ENCODE assay signal across 20 cellular contexts in genomic region chr9:71097696-71098095, GRCh38.
"Had no signal": no experiment of that assay in that cellular context is flagged by ENCODE, and none has a peak within 500 bp of the region (broad histone marks: within the 10 kb centered on the region; RNA-seq: fewer than 3 reads in every experiment).

No MANE protein-coding gene starts in this region.

- ATAC-seq: Panc1, SK-N-SH treated with all-trans-retinoic acid at 6 μM for 48 hours had no signal

- H3K4me3 ChIP-seq: SJCRH30 had no signal

- H3K4me1 ChIP-seq: SJCRH30 had no signal

- H3K36me3 ChIP-seq: SJCRH30 had no signal

- H3K27ac ChIP-seq: HL-60, RWPE1, SJCRH30 had no signal

- H3K9me3 ChIP-seq: SJCRH30 had no signal

- DNase-seq: KBM-7, MV-4-11, NCI-H1048, NCI-H1105, NCI-H1417, NCI-H1436 treated with DMSO at 0.1 percent for 48 hours, NCI-H1694, NCI-H187 treated with DMSO at 0.1 percent for 48 hours, NCI-H2081, NCI-H2107, NCI-H2227 treated with DMSO at 0.1 percent for 48 hours, NCI-H526 treated with DMSO at 0.1 percent for 48 hours, NCI-H748 treated with DMSO at 0.1 percent for 48 hours, SHP77 treated with DMSO at 0.1 percent for 48 hours, SJCRH30, T-helper 1 cell had no signal

- H3K27me3 ChIP-seq: SJCRH30 had no signal
